ENCODE assay signal across 8 cellular contexts in genomic region chr7:46751927-46752723, GRCh38.
DNase-seq lines count a peak whose midpoint lies in the region; ATAC-seq, FAIRE-seq and TF ChIP-seq lines count a peak whose summit lies in the region.
"Not testable (repeated sequence)": the region's sequence is repeated elsewhere in the genome, so short reads cannot be mapped to it uniquely, and the experiment has no call there.

No MANE protein-coding gene starts in this region.

- peak; percentile 87 for DNase-seq in ELR (ENCODE audit: low read depth)
- peak; percentile 33 for DNase-seq in HTR-8/SVneo (ENCODE audit: insufficient read length, low spot score)
- DNase-seq in caudate nucleus (lab: John Stamatoyannopoulos, UW) = not testable (repeated sequence)
- DNase-seq in fibroblast of pulmonary artery (ENCODE audit: low read depth) = peak; percentile 61
- DNase-seq in hepatic stellate cell (ENCODE audit: low spot score) = peak; percentile 21
- peak; percentile 20 for DNase-seq in pulmonary artery endothelial cell (ENCODE audit: low read depth, low spot score)
- DNase-seq in aorta = peak in 1 of 2 donors; percentile 54

- not testable (repeated sequence) for FAIRE-seq in HTR-8/SVneo (lab: Jason Lieb, UNC)

- ATAC-seq in SK-N-SH treated with all-trans-retinoic acid at 6 μM for 48 hours = peak; percentile 51
- ATAC-seq in aorta (ENCODE audit: low FRiP score) = peak; percentile 82

- not testable (repeated sequence) for H3K4me3 ChIP-seq in fibroblast of pulmonary artery (replicated peaks; ENCODE audit: low read depth, low read length); aorta (ENCODE audit: low read length in 2 of 2)

- not testable (repeated sequence) for H3K36me3 ChIP-seq in aorta (ENCODE audit: control insufficient read depth in 1 of 2, insufficient read depth in 2 of 2, low read length in 1 of 2)

- intact Hi-C loops in aorta (cut with DNase I) = loop anchor here (5.0 to 10.0 kb wide), 3 partner anchors 777 to 830 kb away; partner anchors contain the start of gene IGFBP3 (in 2 of the 2)

- H3K4me1 ChIP-seq in aorta (ENCODE audit: control insufficient read depth in 1 of 2, insufficient read depth in 2 of 2, low read length in 2 of 2) = peaks cover 9 to 16% of the 10 kb centered on the region in 2 donors

- WGBS in aorta, 2 donors = 39% methylated on average over 11 of the region's 11 CpGs

- TF ChIP-seq CTCF in fibroblast of pulmonary artery (IDR thresholded peaks at IDR 0.05; ENCODE audit: low read length, missing control alignments) = not testable (repeated sequence)

- peak overlapping the region; percentile 42 for H3K27ac ChIP-seq in caudate nucleus (ENCODE audit: low read depth, low read length)
- H3K27ac ChIP-seq in aorta (ENCODE audit: low read depth in 1 of 2, low read length in 2 of 2) = peak overlapping the region; percentile 9 to 86

- not testable (repeated sequence) for H3K27me3 ChIP-seq in aorta (ENCODE audit: control insufficient read depth in 1 of 2, insufficient read depth in 2 of 2, low read length in 1 of 2)

- H3K9me3 ChIP-seq in aorta (ENCODE audit: control insufficient read depth, low read length) = not testable (repeated sequence)
